In genomic region chrX:40031861-40032422, GRCh38 we compare ENCODE assay signal across 22 cellular contexts.
"Had no signal": no experiment of that assay in that cellular context is flagged by ENCODE, and none has a peak within 500 bp of the region (broad histone marks: within the 10 kb centered on the region; RNA-seq: fewer than 3 reads in every experiment).

No MANE protein-coding gene starts in this region.

- H3K27me3 ChIP-seq: gastrocnemius medialis, right lobe of liver, tibial artery had no signal

- H3K4me1 ChIP-seq: gastrocnemius medialis, left ventricle myocardium inferior, right lobe of liver, tibial artery had no signal

- H3K27me3 Mint-ChIP-seq: activated B cell treated with CpG ODN at 0.5 μM for 24 hours; activated CD4-positive, alpha-beta T cell treated with anti-CD3 and anti-CD28 coated beads for 36 hours; stimulated activated naive CD8-positive, alpha-beta T cell treated with anti-CD3 and anti-CD28 coated beads, Interleukin-15, amount 100 ng/mL, for 72 hours had no signal

- H3K4me1 Mint-ChIP-seq: activated B cell treated with CpG ODN at 0.5 μM for 24 hours; activated CD4-positive, alpha-beta T cell treated with anti-CD3 and anti-CD28 coated beads for 36 hours had no signal

- H3K4me3 Mint-ChIP-seq: activated B cell treated with CpG ODN at 0.5 μM for 24 hours; activated CD4-positive, alpha-beta T cell treated with anti-CD3 and anti-CD28 coated beads for 36 hours; brain; dendritic cell treated with granulocyte-macrophage colony-stimulating factor and Interleukin-4, amounts not matched to agents 40 ng/mL and 50 ng/mL, for 4 days; natural killer cell treated with Interleukin-12 subunit alpha and Interleukin-12 subunit beta and Interleukin-15 and Interleukin-18, amount 100 ng/mL, for 72 hours; stimulated activated effector memory CD8-positive, alpha-beta T cell treated with anti-CD3 and anti-CD28 coated beads, Interleukin-12 subunit alpha, Interleukin-12 subunit beta, amount 100 ng/mL, for 72 hours; stimulated activated naive CD8-positive, alpha-beta T cell treated with anti-CD3 and anti-CD28 coated beads, Interleukin-15, amount 100 ng/mL, for 72 hours; T-helper 1 cell treated with Interleukin-12 subunit alpha and Interleukin-12 subunit beta and Interleukin-4 antibody, amounts not matched to agents 30 μg/mL and 1 μg/mL, for 36 hours had no signal

- H3K9me3 Mint-ChIP-seq: activated B cell treated with CpG ODN at 0.5 μM for 24 hours; dendritic cell treated with granulocyte-macrophage colony-stimulating factor and Interleukin-4, amounts not matched to agents 40 ng/mL and 50 ng/mL, for 4 days; natural killer cell treated with Interleukin-12 subunit alpha and Interleukin-12 subunit beta and Interleukin-15 and Interleukin-18, amount 100 ng/mL, for 72 hours; stimulated activated effector memory CD8-positive, alpha-beta T cell treated with anti-CD3 and anti-CD28 coated beads, Interleukin-12 subunit alpha, Interleukin-12 subunit beta, amount 100 ng/mL, for 72 hours; stimulated activated naive CD8-positive, alpha-beta T cell treated with anti-CD3 and anti-CD28 coated beads, Interleukin-15, amount 100 ng/mL, for 72 hours; T-helper 1 cell treated with Interleukin-12 subunit alpha and Interleukin-12 subunit beta and Interleukin-4 antibody, amounts not matched to agents 30 μg/mL and 1 μg/mL, for 36 hours had no signal

- DNase-seq: activated B cell treated with CpG ODN at 0.5 μM for 24 hours; activated CD4-positive, alpha-beta T cell treated with anti-CD3 and anti-CD28 coated beads for 36 hours; activated CD4-positive, alpha-beta T cell treated with anti-CD3 and anti-CD28 coated beads, Interleukin-2, amount 50 U/mL, for 4 hours; activated naive CD4-positive, alpha-beta T cell treated with Interleukin-2 at 50 U/mL for 16 hours; activated T-cell treated with anti-CD3 and anti-CD28 coated beads, Interleukin-2, amount 50 U/mL, for 48 hours; anterior cingulate cortex; effector CD8-positive, alpha-beta T cell; gastrocnemius medialis; hippocampal formation; left ventricle myocardium inferior; nucleus accumbens; right lobe of liver; stimulated activated CD4-positive, alpha-beta T cell treated with anti-CD3 and anti-CD28 coated beads, Interleukin-2, amount 100 ng/mL, for 24 hours; stimulated activated naive CD8-positive, alpha-beta T cell treated with anti-CD3 and anti-CD28 coated beads, Interleukin-15, amount 100 ng/mL, for 72 hours; T1000; tibial artery had no signal

- H3K9me3 ChIP-seq: left ventricle myocardium inferior, right lobe of liver had no signal

- H3K36me3 ChIP-seq: gastrocnemius medialis, left ventricle myocardium inferior, right lobe of liver, tibial artery had no signal

- H3K36me3 Mint-ChIP-seq: brain; natural killer cell treated with Interleukin-12 subunit alpha and Interleukin-12 subunit beta and Interleukin-15 and Interleukin-18, amount 100 ng/mL, for 72 hours; stimulated activated effector memory CD8-positive, alpha-beta T cell treated with anti-CD3 and anti-CD28 coated beads, Interleukin-12 subunit alpha, Interleukin-12 subunit beta, amount 100 ng/mL, for 72 hours had no signal

- H3K4me3 ChIP-seq: gastrocnemius medialis, left ventricle myocardium inferior, right lobe of liver, skin epidermis, tibial artery had no signal

- H3K27ac Mint-ChIP-seq: activated B cell treated with CpG ODN at 0.5 μM for 24 hours; activated CD4-positive, alpha-beta T cell treated with anti-CD3 and anti-CD28 coated beads for 36 hours; dendritic cell treated with granulocyte-macrophage colony-stimulating factor and Interleukin-4, amounts not matched to agents 40 ng/mL and 50 ng/mL, for 4 days; natural killer cell treated with Interleukin-12 subunit alpha and Interleukin-12 subunit beta and Interleukin-15 and Interleukin-18, amount 100 ng/mL, for 72 hours; stimulated activated effector memory CD8-positive, alpha-beta T cell treated with anti-CD3 and anti-CD28 coated beads, Interleukin-12 subunit alpha, Interleukin-12 subunit beta, amount 100 ng/mL, for 72 hours; stimulated activated naive CD8-positive, alpha-beta T cell treated with anti-CD3 and anti-CD28 coated beads, Interleukin-15, amount 100 ng/mL, for 72 hours; T-helper 1 cell treated with Interleukin-12 subunit alpha and Interleukin-12 subunit beta and Interleukin-4 antibody, amounts not matched to agents 30 μg/mL and 1 μg/mL, for 36 hours had no signal

- H3K27ac ChIP-seq: gastrocnemius medialis, left ventricle myocardium inferior, right lobe of liver, skin epidermis, tibial artery had no signal
